ENCODE assay signal across 1 cellular context in the genomic region with DNA sequence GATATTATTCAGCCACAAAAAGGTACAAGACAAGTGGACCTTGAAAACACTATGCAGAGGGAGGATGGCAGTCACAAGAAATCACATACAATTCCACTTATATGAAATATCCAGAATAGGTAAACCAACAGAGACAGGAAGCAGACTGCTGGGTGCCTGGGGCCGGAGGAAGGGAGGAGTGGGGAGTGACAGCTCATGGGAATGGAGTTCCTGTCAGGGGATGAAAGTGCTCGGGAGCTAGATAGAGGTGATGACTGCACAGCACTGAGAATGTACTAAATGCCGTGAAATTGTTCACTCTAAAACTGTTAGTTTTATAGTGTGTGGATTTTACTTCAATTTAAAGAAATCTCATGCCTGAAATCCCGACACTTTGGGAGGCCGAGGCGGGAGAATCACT.
TF ChIP-seq lines count a peak whose summit lies in the region.

No MANE protein-coding gene starts in this region.

TF ChIP-seq in IMR-90, 13 proteins besides CTCF, POLR2A, EP300 and RAD21 (continued from another document):
- TF ChIP-seq, protein P1, sequence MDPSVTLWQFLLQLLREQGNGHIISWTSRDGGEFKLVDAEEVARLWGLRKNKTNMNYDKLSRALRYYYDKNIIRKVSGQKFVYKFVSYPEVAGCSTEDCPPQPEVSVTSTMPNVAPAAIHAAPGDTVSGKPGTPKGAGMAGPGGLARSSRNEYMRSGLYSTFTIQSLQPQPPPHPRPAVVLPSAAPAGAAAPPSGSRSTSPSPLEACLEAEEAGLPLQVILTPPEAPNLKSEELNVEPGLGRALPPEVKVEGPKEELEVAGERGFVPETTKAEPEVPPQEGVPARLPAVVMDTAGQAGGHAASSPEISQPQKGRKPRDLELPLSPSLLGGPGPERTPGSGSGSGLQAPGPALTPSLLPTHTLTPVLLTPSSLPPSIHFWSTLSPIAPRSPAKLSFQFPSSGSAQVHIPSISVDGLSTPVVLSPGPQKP (IDR thresholded peaks at IDR 0.05; ENCODE audit: borderline replicate concordance, low read depth, low read length), result no peak
- TF ChIP-seq MXI1 (IDR thresholded peaks at IDR 0.05; ENCODE audit: borderline replicate concordance, low read depth, low read length), result no peak
- TF ChIP-seq RFX5 (IDR thresholded peaks at IDR 0.05; ENCODE audit: low read depth, low read length), result no peak
- TF ChIP-seq, protein P2, sequence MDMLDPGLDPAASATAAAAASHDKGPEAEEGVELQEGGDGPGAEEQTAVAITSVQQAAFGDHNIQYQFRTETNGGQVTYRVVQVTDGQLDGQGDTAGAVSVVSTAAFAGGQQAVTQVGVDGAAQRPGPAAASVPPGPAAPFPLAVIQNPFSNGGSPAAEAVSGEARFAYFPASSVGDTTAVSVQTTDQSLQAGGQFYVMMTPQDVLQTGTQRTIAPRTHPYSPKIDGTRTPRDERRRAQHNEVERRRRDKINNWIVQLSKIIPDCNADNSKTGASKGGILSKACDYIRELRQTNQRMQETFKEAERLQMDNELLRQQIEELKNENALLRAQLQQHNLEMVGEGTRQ (IDR thresholded peaks at IDR 0.05; ENCODE audit: low read depth, low read length), result no peak
- TF ChIP-seq CEBPB (IDR thresholded peaks at IDR 0.05; ENCODE audit: low read depth, low read length), result no peak
- TF ChIP-seq NFE2L2 (IDR thresholded peaks at IDR 0.05; ENCODE audit: low read depth, low read length), result no peak
- no peak for TF ChIP-seq MAFK (IDR thresholded peaks at IDR 0.05; ENCODE audit: low read depth, low read length)
- no peak for TF ChIP-seq BHLHE40 (IDR thresholded peaks at IDR 0.05; ENCODE audit: low read depth, low read length)
- no peak for TF ChIP-seq CHD1 (IDR thresholded peaks at IDR 0.05; ENCODE audit: low read depth, low read length)
